Comparison of ENCODE assay signal across 1 cellular context in genomic region chr1:236334893-236335545, GRCh38.
TF ChIP-seq lines count a peak whose summit lies in the region.

No MANE protein-coding gene starts in this region.

TF ChIP-seq in GM23338, 12 proteins besides CTCF, POLR2A, EP300 and RAD21 (continued from another document):
- TF ChIP-seq, protein P1, sequence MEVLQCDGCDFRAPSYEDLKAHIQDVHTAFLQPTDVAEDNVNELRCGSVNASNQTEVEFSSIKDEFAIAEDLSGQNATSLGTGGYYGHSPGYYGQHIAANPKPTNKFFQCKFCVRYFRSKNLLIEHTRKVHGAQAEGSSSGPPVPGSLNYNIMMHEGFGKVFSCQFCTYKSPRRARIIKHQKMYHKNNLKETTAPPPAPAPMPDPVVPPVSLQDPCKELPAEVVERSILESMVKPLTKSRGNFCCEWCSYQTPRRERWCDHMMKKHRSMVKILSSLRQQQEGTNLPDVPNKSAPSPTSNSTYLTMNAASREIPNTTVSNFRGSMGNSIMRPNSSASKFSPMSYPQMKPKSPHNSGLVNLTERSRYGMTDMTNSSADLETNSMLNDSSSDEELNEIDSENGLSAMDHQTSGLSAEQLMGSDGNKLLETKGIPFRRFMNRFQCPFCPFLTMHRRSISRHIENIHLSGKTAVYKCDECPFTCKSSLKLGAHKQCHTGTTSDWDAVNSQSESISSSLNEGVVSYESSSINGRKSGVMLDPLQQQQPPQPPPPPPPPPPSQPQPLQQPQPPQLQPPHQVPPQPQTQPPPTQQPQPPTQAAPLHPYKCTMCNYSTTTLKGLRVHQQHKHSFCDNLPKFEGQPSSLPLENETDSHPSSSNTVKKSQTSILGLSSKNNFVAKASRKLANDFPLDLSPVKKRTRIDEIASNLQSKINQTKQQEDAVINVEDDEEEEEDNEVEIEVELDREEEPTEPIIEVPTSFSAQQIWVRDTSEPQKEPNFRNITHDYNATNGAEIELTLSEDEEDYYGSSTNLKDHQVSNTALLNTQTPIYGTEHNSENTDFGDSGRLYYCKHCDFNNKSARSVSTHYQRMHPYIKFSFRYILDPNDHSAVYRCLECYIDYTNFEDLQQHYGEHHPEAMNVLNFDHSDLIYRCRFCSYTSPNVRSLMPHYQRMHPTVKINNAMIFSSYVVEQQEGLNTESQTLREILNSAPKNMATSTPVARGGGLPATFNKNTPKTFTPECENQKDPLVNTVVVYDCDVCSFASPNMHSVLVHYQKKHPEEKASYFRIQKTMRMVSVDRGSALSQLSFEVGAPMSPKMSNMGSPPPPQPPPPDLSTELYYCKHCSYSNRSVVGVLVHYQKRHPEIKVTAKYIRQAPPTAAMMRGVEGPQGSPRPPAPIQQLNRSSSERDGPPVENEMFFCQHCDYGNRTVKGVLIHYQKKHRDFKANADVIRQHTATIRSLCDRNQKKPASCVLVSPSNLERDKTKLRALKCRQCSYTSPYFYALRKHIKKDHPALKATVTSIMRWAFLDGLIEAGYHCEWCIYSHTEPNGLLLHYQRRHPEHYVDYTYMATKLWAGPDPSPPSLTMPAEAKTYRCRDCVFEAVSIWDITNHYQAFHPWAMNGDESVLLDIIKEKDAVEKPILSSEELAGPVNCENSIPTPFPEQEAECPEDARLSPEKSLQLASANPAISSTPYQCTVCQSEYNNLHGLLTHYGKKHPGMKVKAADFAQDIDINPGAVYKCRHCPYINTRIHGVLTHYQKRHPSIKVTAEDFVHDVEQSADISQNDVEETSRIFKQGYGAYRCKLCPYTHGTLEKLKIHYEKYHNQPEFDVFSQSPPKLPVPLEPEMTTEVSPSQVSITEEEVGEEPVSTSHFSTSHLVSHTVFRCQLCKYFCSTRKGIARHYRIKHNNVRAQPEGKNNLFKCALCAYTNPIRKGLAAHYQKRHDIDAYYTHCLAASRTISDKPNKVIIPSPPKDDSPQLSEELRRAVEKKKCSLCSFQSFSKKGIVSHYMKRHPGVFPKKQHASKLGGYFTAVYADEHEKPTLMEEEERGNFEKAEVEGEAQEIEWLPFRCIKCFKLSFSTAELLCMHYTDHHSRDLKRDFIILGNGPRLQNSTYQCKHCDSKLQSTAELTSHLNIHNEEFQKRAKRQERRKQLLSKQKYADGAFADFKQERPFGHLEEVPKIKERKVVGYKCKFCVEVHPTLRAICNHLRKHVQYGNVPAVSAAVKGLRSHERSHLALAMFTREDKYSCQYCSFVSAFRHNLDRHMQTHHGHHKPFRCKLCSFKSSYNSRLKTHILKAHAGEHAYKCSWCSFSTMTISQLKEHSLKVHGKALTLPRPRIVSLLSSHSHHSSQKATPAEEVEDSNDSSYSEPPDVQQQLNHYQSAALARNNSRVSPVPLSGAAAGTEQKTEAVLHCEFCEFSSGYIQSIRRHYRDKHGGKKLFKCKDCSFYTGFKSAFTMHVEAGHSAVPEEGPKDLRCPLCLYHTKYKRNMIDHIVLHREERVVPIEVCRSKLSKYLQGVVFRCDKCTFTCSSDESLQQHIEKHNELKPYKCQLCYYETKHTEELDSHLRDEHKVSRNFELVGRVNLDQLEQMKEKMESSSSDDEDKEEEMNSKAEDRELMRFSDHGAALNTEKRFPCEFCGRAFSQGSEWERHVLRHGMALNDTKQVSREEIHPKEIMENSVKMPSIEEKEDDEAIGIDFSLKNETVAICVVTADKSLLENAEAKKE (CRISPR knock-in tag; IDR thresholded peaks at IDR 0.05), result no peak
TF ChIP-seq in GM23338: peak in this region for 0.
